Comparison of ENCODE assay signal across 9 cellular contexts in genomic region chr7:17304926-17305325, GRCh38. TPM values are rescaled to one million over a fixed set of nuclear protein-coding genes. Genes with fewer than 3 reads are reported as not detected.
DNase-seq lines count a peak whose midpoint lies in the region; ATAC-seq and FAIRE-seq lines count a peak whose summit lies in the region.
"Had no signal": no experiment of that assay in that cellular context is flagged by ENCODE, and none has a peak within 500 bp of the region (broad histone marks: within the 10 kb centered on the region; RNA-seq: fewer than 3 reads in every experiment).

No MANE protein-coding gene starts in this region.

- H3K4me3 ChIP-seq in right cardiac atrium (ENCODE audit: low read length), result peak overlapping the region; percentile 22

- peaks cover 7% of the 10 kb centered on the region for H3K4me1 ChIP-seq in right cardiac atrium (ENCODE audit: control insufficient read depth, insufficient read depth, low read length)

- no peaks in the 10 kb centered on the region for H3K9me3 Mint-ChIP-seq in activated T-cell treated with anti-CD3 and anti-CD28 coated beads, Interleukin-2, amount 50 U/mL, for 72 hours
- H3K9me3 Mint-ChIP-seq: naive thymus-derived CD8-positive, alpha-beta T cell had no signal

- no peaks in the 10 kb centered on the region for H3K27me3 Mint-ChIP-seq in activated T-cell treated with anti-CD3 and anti-CD28 coated beads, Interleukin-2, amount 50 U/mL, for 72 hours (ENCODE audit: low read depth)
- H3K27me3 Mint-ChIP-seq: naive thymus-derived CD8-positive, alpha-beta T cell had no signal

- intact Hi-C loops in right cardiac atrium (cut with DNase I), result loop anchor here in 3 of 4 donors (10.0 kb wide), 5 partner anchors 220 to 340 kb away; no protein-coding TSS in a partner anchor

- FAIRE-seq in urothelium cell line (lab: Jason Lieb, UNC), result no peak

- H3K27me3 ChIP-seq in right cardiac atrium (ENCODE audit: control insufficient read depth, insufficient read depth), result no peaks in the 10 kb centered on the region

- H3K4me3 Mint-ChIP-seq in activated T-cell treated with anti-CD3 and anti-CD28 coated beads, Interleukin-2, amount 50 U/mL, for 72 hours, result peak overlapping the region; percentile 65 to 76

- peak; percentile 23 for ATAC-seq in HG03354 (IDR thresholded peaks at IDR 0.05; ENCODE audit: poor library complexity, severe bottlenecking, unreplicated experiment)
- ATAC-seq in activated T-cell treated with anti-CD3 and anti-CD28 coated beads, Interleukin-2, amount 50 U/mL, for 72 hours (replicated peaks in 1 of 2), result peak; percentile 82 to 87
- ATAC-seq in right cardiac atrium, result peak; percentile 35 to 68
- no peak for ATAC-seq in GM21576 (IDR thresholded peaks at IDR 0.05; ENCODE audit: unreplicated experiment)
- no peak for ATAC-seq in HG03097 (IDR thresholded peaks at IDR 0.05; ENCODE audit: low FRiP score, unreplicated experiment)

- H3K36me3 Mint-ChIP-seq in activated T-cell treated with anti-CD3 and anti-CD28 coated beads, Interleukin-2, amount 50 U/mL, for 72 hours (ENCODE audit: insufficient read depth in 2 of 2), result peaks cover 0 to 3% of the 10 kb centered on the region in 2 donors

- H3K27ac ChIP-seq in right cardiac atrium (ENCODE audit: low read length), result no peak overlapping the region

- H3K27ac Mint-ChIP-seq in activated T-cell treated with anti-CD3 and anti-CD28 coated beads, Interleukin-2, amount 50 U/mL, for 72 hours, result peak overlapping the region; percentile 100

- H3K9me3 ChIP-seq in right cardiac atrium (ENCODE audit: control insufficient read depth, low read length), result no peaks in the 10 kb centered on the region

- peak; percentile 90 for DNase-seq in Caki2 (ENCODE audit: low read depth)
- peak; percentile 48 to 51 for DNase-seq in activated T-cell treated with anti-CD3 and anti-CD28 coated beads, Interleukin-2, amount 50 U/mL, for 72 hours
- no peak for DNase-seq in right cardiac atrium
- DNase-seq in urothelium cell line (ENCODE audit: low spot score), result peak; percentile 58
- no peak for DNase-seq in activated gamma-delta T cell (lab: John Stamatoyannopoulos, UW)
- DNase-seq: naive thymus-derived CD8-positive, alpha-beta T cell had no signal

- H3K4me1 Mint-ChIP-seq in activated T-cell treated with anti-CD3 and anti-CD28 coated beads, Interleukin-2, amount 50 U/mL, for 72 hours (ENCODE audit: low read depth), result peaks cover 31% of the 10 kb centered on the region

- in situ Hi-C loops in Caki2 (cut with HindIII; ENCODE audit: low pct_unique_long_range_greater_than_20kb, low sequenced_read_pairs), result loop anchor here (10.0 kb wide), 1 partner anchor 320 kb away; no protein-coding TSS in a partner anchor

RNA-seq across cellular contexts. Expression of gene AHR, which starts 6.5 kb away (rescaled TPM):
- 27.5 and 36.1 TPM in 2 replicates for total RNA-seq in Caki2 (2014; rRNA removed; shearing (Covaris generic); ENCODE audit: low replicate concordance)
- total RNA-seq in activated T-cell treated with anti-CD3 and anti-CD28 coated beads, Interleukin-2, amount 50 U/mL, for 72 hours, result 10 to 100 TPM; 36.4 to 42.8 TPM
- 10 to 100 TPM; 17.4 to 30.3 (median 27.3) TPM for total RNA-seq in right cardiac atrium
- polyA plus RNA-seq in right cardiac atrium, result 7.6 TPM

Comparison
In these comparisons a context has a peak if more than half of its experiments do, and no peak if none do; other contexts are left out.
1. DNase-seq: peak in Caki2 (single experiment), activated T-cell treated with anti-CD3 and anti-CD28 coated beads, Interleukin-2, amount 50 U/mL, for 72 hours (2 of 2) and urothelium cell line (single experiment); none in right cardiac atrium (0 of 3) and activated gamma-delta T cell (single experiment).
2. ATAC-seq: peak in HG03354 (single experiment), activated T-cell treated with anti-CD3 and anti-CD28 coated beads, Interleukin-2, amount 50 U/mL, for 72 hours (2 of 2) and right cardiac atrium (2 of 2); none in GM21576 (single experiment) and HG03097 (single experiment).